Comparison of ENCODE assay signal across 9 cellular contexts in the genomic region with DNA sequence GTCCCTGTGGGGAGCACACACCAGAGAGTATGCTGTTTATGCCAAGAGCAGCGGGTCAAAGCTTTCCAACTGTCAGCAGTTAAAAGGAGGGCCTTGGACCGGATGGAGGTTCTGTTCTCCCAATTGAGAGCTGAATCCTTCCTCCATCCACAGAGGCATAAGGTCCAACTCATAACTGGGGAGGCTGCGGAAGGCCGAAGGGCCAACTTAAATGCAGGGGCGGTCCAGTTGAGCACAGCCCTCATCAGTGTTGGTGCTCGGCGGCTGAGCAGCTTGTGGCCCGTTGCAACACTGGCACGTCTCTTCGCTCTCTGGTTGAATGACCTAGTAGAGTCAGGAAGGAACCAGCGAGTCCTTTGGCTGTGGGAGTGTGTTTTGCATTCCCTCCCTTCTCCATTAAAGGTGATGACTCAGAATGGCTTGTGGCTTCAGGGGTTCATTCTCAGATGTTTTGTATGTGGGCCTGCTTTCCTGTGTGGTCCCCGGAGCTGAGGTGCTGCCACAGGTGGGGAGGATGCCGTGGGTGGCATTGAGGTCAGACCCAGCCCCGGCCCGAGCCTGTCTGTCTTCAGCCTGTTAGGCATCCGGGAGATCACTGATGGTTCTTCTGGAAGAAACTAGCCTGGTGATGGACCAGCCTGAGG. TPM values are rescaled to one million over a fixed set of nuclear protein-coding genes. Genes with fewer than 3 reads are reported as not detected.
DNase-seq lines count a peak whose midpoint lies in the region; ATAC-seq and TF ChIP-seq lines count a peak whose summit lies in the region.
"Had no signal": no experiment of that assay in that cellular context is flagged by ENCODE, and none has a peak within 500 bp of the region (broad histone marks: within the 10 kb centered on the region; RNA-seq: fewer than 3 reads in every experiment).

No MANE protein-coding gene starts in this region.

- intact Hi-C loops in Right ventricle myocardium inferior (cut with DNase I): no loop called here
- intact Hi-C loops in cardiac septum (cut with DNase I): no loop called here
- intact Hi-C loops in left ventricle myocardium superior (cut with micrococcal nuclease): no loop called here

- no peak for DNase-seq in Right ventricle myocardium inferior (ENCODE audit: missing footprints)
- DNase-seq in cardiac septum (ENCODE audit: low spot score): no peak
- peak; percentile 15 to 53 for DNase-seq in activated CD8-positive, alpha-beta memory T cell treated with anti-CD3 and anti-CD28 coated beads for 4 hours (ENCODE audit: low read depth in 2 of 2)
- peak; percentile 56 for DNase-seq in left ventricle myocardium superior
- DNase-seq in HAP-1 (ENCODE audit: low spot score in 2 of 2): no peak
- DNase-seq in BE2C: no peak

- peak overlapping the region; percentile 38 for H3K4me3 Mint-ChIP-seq in stimulated activated naive CD8-positive, alpha-beta T cell treated with anti-CD3 and anti-CD28 coated beads, Interleukin-15, Interleukin-2, amounts not matched to agents 100 ng/mL and 50 ng/mL, for 24 hours

- no peak for TF ChIP-seq CTCF in BE2C (IDR thresholded peaks at IDR 0.05; ENCODE audit: low read depth, low read length)

- H3K9me3 Mint-ChIP-seq in stimulated activated naive CD8-positive, alpha-beta T cell treated with anti-CD3 and anti-CD28 coated beads, Interleukin-15, Interleukin-2, amounts not matched to agents 100 ng/mL and 50 ng/mL, for 24 hours: no peaks in the 10 kb centered on the region

- no peak overlapping the region for H3K4me3 ChIP-seq in HAP-1
- H3K4me3 ChIP-seq in BE2C (ENCODE audit: low read depth, low read length): no peak overlapping the region
- H3K4me3 ChIP-seq: SJSA1 had no signal

- no peaks in the 10 kb centered on the region for H3K36me3 Mint-ChIP-seq in stimulated activated naive CD8-positive, alpha-beta T cell treated with anti-CD3 and anti-CD28 coated beads, Interleukin-15, Interleukin-2, amounts not matched to agents 100 ng/mL and 50 ng/mL, for 24 hours (ENCODE audit: low read depth)

- no peaks in the 10 kb centered on the region for H3K4me1 ChIP-seq in HAP-1
- H3K4me1 ChIP-seq in BE2C: no peaks in the 10 kb centered on the region

- H3K36me3 ChIP-seq in HAP-1 (replicated peaks) (no peaks in the 10 kb centered on the region), BE2C (no peaks in the 10 kb centered on the region)
- H3K36me3 ChIP-seq: SJSA1 had no signal

- H3K27me3 Mint-ChIP-seq in stimulated activated naive CD8-positive, alpha-beta T cell treated with anti-CD3 and anti-CD28 coated beads, Interleukin-15, Interleukin-2, amounts not matched to agents 100 ng/mL and 50 ng/mL, for 24 hours: peaks cover 7% of the 10 kb centered on the region

- peak overlapping the region; percentile 68 for H3K27ac Mint-ChIP-seq in stimulated activated naive CD8-positive, alpha-beta T cell treated with anti-CD3 and anti-CD28 coated beads, Interleukin-15, Interleukin-2, amounts not matched to agents 100 ng/mL and 50 ng/mL, for 24 hours

- H3K9me3 ChIP-seq in HAP-1 (no peaks in the 10 kb centered on the region), BE2C (no peaks in the 10 kb centered on the region)
- H3K9me3 ChIP-seq: SJSA1 had no signal

- in situ Hi-C loops in HAP-1 (cut with MboI; ENCODE audit: low sequenced_read_pairs): no loop called here

- H3K4me1 Mint-ChIP-seq in stimulated activated naive CD8-positive, alpha-beta T cell treated with anti-CD3 and anti-CD28 coated beads, Interleukin-15, Interleukin-2, amounts not matched to agents 100 ng/mL and 50 ng/mL, for 24 hours (ENCODE audit: low read depth): peaks cover 22% of the 10 kb centered on the region

- ATAC-seq in Right ventricle myocardium inferior (peak; percentile 78), left ventricle myocardium superior (peak; percentile 84), GM19455 (IDR thresholded peaks at IDR 0.05; ENCODE audit: unreplicated experiment) (no peak)

- no peaks in the 10 kb centered on the region for H3K27me3 ChIP-seq in HAP-1 (ENCODE audit: low read depth)
- H3K27me3 ChIP-seq in BE2C: no peaks in the 10 kb centered on the region
- H3K27me3 ChIP-seq: SJSA1 had no signal

RNA-seq across cellular contexts. Expression of a gene that starts 44.8 kb away (rescaled TPM):
- total RNA-seq in Right ventricle myocardium inferior (not detected), cardiac septum (0.08 TPM), left ventricle myocardium superior (0.05 TPM)
- not detected for polyA plus RNA-seq in BE2C (2012; ENCODE audit: insufficient read depth, insufficient read length, low read depth)
- total RNA-seq: SJSA1 had no signal

RNA-seq across cellular contexts. Expression of a gene that starts 54.4 kb away (rescaled TPM):
- total RNA-seq in Right ventricle myocardium inferior (41.6 TPM), cardiac septum (104 TPM), left ventricle myocardium superior (46.6 TPM)
- polyA plus RNA-seq in BE2C (2012; ENCODE audit: insufficient read depth, insufficient read length, low read depth): not detected

Comparison
In these comparisons a context has a peak if more than half of its experiments do, and no peak if none do; other contexts are left out.
1. DNase-seq: peak in activated CD8-positive, alpha-beta memory T cell treated with anti-CD3 and anti-CD28 coated beads for 4 hours (2 of 2) and left ventricle myocardium superior (single experiment); none in Right ventricle myocardium inferior (single experiment), cardiac septum (single experiment), HAP-1 (0 of 2) and BE2C (single experiment).